ENCODE assay signal across 8 cellular contexts in the genomic region with DNA sequence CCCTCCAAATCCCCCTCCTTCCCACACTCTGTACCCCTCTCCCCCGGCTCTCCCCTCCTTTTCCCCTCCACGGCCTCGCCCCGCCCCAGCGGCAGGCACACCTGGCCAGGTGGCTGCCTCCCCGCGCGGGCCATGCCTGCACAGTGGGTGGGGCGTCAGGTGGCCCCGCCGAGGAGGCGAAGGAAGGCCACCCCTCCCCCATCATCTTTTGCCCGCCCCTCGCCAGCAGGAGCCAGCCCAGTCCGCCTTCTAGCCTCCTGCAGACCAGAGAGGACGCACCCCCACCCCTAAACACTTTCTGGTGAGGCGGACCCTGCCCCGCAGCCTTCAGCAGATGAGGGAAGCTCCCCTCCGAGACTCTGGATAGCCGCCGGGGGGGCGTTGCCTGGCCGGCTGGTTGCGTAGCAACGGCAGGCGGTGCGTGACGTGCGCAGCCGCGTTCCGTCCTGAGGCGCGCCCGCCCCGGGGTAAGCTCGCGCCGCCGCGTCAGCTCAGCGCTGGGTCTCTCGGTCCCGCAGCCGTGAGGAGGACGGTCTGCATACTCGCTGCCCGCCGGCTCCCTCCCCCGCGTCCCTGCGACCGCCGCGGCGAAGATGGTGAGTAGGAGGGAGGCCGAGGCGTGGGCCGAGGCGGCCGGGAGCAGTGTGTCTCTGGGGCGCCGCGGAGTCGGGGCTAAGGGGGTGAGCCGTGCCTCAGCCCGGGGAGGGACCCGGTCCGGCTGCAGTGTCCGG. TPM values are rescaled to one million over a fixed set of nuclear protein-coding genes. Genes with fewer than 3 reads are reported as not detected.
DNase-seq lines count a peak whose midpoint lies in the region; ATAC-seq and TF ChIP-seq lines count a peak whose summit lies in the region.

A gene (plus strand): TSS at position 460 of the 731 bp plus-strand sequence. CDS start 134 bp downstream, at position 594.

- peaks cover 19 to 22% of the 10 kb centered on the region in 2 donors for H3K4me1 Mint-ChIP-seq in natural killer cell treated with Interleukin-12 subunit alpha and Interleukin-12 subunit beta and Interleukin-15 and Interleukin-18, amount 100 ng/mL, for 72 hours (ENCODE audit: low read depth in 2 of 2)

- TF ChIP-seq CTCF in LNCaP clone FGC (IDR thresholded peaks at IDR 0.05; ENCODE audit: control insufficient read depth, extremely low read depth, insufficient read depth): no peak
- TF ChIP-seq CTCF in RWPE2 (IDR thresholded peaks at IDR 0.05; ENCODE audit: poor library complexity, severe bottlenecking): no peak
- no peak for TF ChIP-seq CTCF in fibroblast of pulmonary artery (IDR thresholded peaks at IDR 0.05; ENCODE audit: low read length, missing control alignments)

- H3K9me3 Mint-ChIP-seq in natural killer cell treated with Interleukin-12 subunit alpha and Interleukin-12 subunit beta and Interleukin-15 and Interleukin-18, amount 100 ng/mL, for 72 hours: no peaks in the 10 kb centered on the region

- peak within 1 kb of the TSS; percentile 91 for H3K4me3 Mint-ChIP-seq in natural killer cell treated with Interleukin-12 subunit alpha and Interleukin-12 subunit beta and Interleukin-15 and Interleukin-18, amount 100 ng/mL, for 72 hours

- H3K4me1 ChIP-seq in RWPE2 (ENCODE audit: insufficient read depth, poor library complexity, severe bottlenecking): peaks cover 31% of the 10 kb centered on the region

- peak within 1 kb of the TSS; percentile 78 to 94 for H3K27ac Mint-ChIP-seq in natural killer cell treated with Interleukin-12 subunit alpha and Interleukin-12 subunit beta and Interleukin-15 and Interleukin-18, amount 100 ng/mL, for 72 hours

- H3K9me3 ChIP-seq in RWPE2 (ENCODE audit: severe bottlenecking): no peaks in the 10 kb centered on the region

- peak; percentile 66 for ATAC-seq in RWPE2 (ENCODE audit: low read depth)
- ATAC-seq in natural killer cell treated with Interleukin-12 subunit alpha and Interleukin-12 subunit beta and Interleukin-15 and Interleukin-18, amount 100 ng/mL, for 72 hours: peak; percentile 94 to 97
- ATAC-seq in stimulated activated naive CD8-positive, alpha-beta T cell treated with anti-CD3 and anti-CD28 coated beads, Interleukin-15, Interleukin-2, amounts not matched to agents 100 U/mL and 50 U/mL, for 24 hours: peak; percentile 94

- H3K27ac ChIP-seq in RWPE2 (ENCODE audit: poor library complexity, severe bottlenecking): peak within 1 kb of the TSS; percentile 94

- H3K36me3 Mint-ChIP-seq in natural killer cell treated with Interleukin-12 subunit alpha and Interleukin-12 subunit beta and Interleukin-15 and Interleukin-18, amount 100 ng/mL, for 72 hours: no peaks in the 10 kb centered on the region

- H3K36me3 ChIP-seq in RWPE2 (ENCODE audit: low read depth): peaks cover 27% of the 10 kb centered on the region

- H3K27me3 Mint-ChIP-seq in natural killer cell treated with Interleukin-12 subunit alpha and Interleukin-12 subunit beta and Interleukin-15 and Interleukin-18, amount 100 ng/mL, for 72 hours: peaks cover 8% of the 10 kb centered on the region in 2 donors

- DNase-seq in ELR (ENCODE audit: low read depth): peak; percentile 93
- peak; percentile 92 for DNase-seq in H4 (ENCODE audit: low spot score)
- peak; percentile 67 for DNase-seq in LNCaP clone FGC (ENCODE audit: low read depth)
- DNase-seq in RWPE2 (ENCODE audit: low spot score): peak; percentile 98
- DNase-seq in activated effector memory CD4-positive, alpha-beta T cell treated with Interleukin-2 at 50 U/mL for 16 hours: peak; percentile 82
- DNase-seq in fibroblast of pulmonary artery (ENCODE audit: low read depth): peak; percentile 96
- DNase-seq in natural killer cell treated with Interleukin-12 subunit alpha and Interleukin-12 subunit beta and Interleukin-15 and Interleukin-18, amount 100 ng/mL, for 72 hours (ENCODE audit: low spot score): peak; percentile 94
- DNase-seq in stimulated activated naive CD8-positive, alpha-beta T cell treated with anti-CD3 and anti-CD28 coated beads, Interleukin-15, Interleukin-2, amounts not matched to agents 100 U/mL and 50 U/mL, for 24 hours: peak; percentile 90

- H3K4me3 ChIP-seq in LNCaP clone FGC (ENCODE audit: low read depth, low read length) (peak within 1 kb of the TSS; percentile 87), RWPE2 (ENCODE audit: severe bottlenecking) (peak within 1 kb of the TSS; percentile 89), fibroblast of pulmonary artery (replicated peaks; ENCODE audit: low read depth, low read length) (peak within 1 kb of the TSS; percentile 68)

- no peaks in the 10 kb centered on the region for H3K27me3 ChIP-seq in RWPE2 (ENCODE audit: insufficient read depth, poor library complexity, severe bottlenecking)

RNA-seq across cellular contexts. Expression of the gene that starts here (rescaled TPM):
- 289 and 303 TPM in 2 replicates for total RNA-seq in H4 (2014; rRNA removed; shearing (Covaris generic))
- 10 to 100 TPM; 42.5 to 59.1 TPM for total RNA-seq in natural killer cell treated with Interleukin-12 subunit alpha and Interleukin-12 subunit beta and Interleukin-15 and Interleukin-18, amount 100 ng/mL, for 72 hours

Comparison
In these comparisons a context has a peak if more than half of its experiments do, and no peak if none do; other contexts are left out.
1. Peak in every context shown above with its lines: DNase-seq, ATAC-seq, H3K4me3 ChIP-seq and H3K27ac ChIP-seq.